In the genomic region with DNA sequence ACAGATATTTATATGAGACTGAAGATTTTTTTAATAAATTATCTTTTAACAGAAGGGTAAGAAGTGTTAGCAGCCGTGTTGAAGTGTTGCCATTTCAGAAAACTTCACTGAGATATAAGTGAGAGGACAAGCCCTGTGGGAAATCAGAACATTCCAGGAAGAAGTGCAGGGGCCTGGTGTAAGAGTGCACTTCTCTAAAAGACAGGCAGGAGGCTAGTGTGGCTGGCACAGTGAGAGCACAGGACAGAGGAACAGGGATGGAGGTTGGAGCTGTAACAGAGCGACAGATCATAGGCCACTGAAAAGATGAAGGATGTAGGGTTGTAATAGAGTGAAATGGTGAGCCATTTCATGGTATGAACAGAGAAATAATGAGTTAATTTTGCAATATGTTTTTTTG, we compare ENCODE assay signal across 30 cellular contexts.
DNase-seq lines count a peak whose midpoint lies in the region; ATAC-seq and TF ChIP-seq lines count a peak whose summit lies in the region.
"Had no signal": no experiment of that assay in that cellular context is flagged by ENCODE, and none has a peak within 500 bp of the region (broad histone marks: within the 10 kb centered on the region; RNA-seq: fewer than 3 reads in every experiment).

No MANE protein-coding gene starts in this region.

- no peak overlapping the region for H3K27ac ChIP-seq in left ventricle myocardium inferior (replicated peaks)
- H3K27ac ChIP-seq in right atrium auricular region = no peak overlapping the region
- H3K27ac ChIP-seq: adrenal gland, breast epithelium, right lobe of liver had no signal

- no peaks in the 10 kb centered on the region for H3K9me3 Mint-ChIP-seq in type B pancreatic cell
- H3K9me3 Mint-ChIP-seq: activated B cell treated with CpG ODN at 0.5 μM for 24 hours, neural crest cell had no signal

- intact Hi-C loops in left ventricle myocardium inferior (cut with micrococcal nuclease) = no loop called here

- H3K4me3 Mint-ChIP-seq in type B pancreatic cell = no peak overlapping the region
- H3K4me3 Mint-ChIP-seq: activated B cell treated with CpG ODN at 0.5 μM for 24 hours; CD8-positive, alpha-beta memory T cell; neural crest cell; stimulated activated effector memory CD8-positive, alpha-beta T cell treated with anti-CD3 and anti-CD28 coated beads, Interleukin-12 subunit alpha, Interleukin-12 subunit beta, amount 100 ng/mL, for 72 hours had no signal

- DNase-seq in left ventricle myocardium inferior (no peak), right atrium auricular region (ENCODE audit: low spot score) (no peak), astrocyte of the spinal cord (ENCODE audit: low read depth, low spot score) (no peak), fibroblast of the aortic adventitia (ENCODE audit: low read depth) (no peak), type B pancreatic cell (ENCODE audit: extremely low spot score, unreplicated experiment) (no peak), HuH-7 (ENCODE audit: low spot score) (no peak), MV-4-11 (lab: John Stamatoyannopoulos, UW) (no peak)
- DNase-seq: activated B cell treated with CpG ODN at 0.5 μM for 24 hours; activated CD4-positive, alpha-beta T cell treated with anti-CD3 and anti-CD28 coated beads, Interleukin-2, amount 50 U/mL, for 1 hour; activated naive CD4-positive, alpha-beta T cell treated with Interleukin-2 at 50 U/mL for 16 hours; adrenal gland; BE2C; CD8-positive, alpha-beta memory T cell; DMS 273 treated with DMSO at 0.1 percent for 48 hours; glutamatergic neuron; kidney glomerular epithelial cell; NCI-H1092; NCI-H187 treated with DMSO at 0.1 percent for 48 hours; NCI-H2171 treated with DMSO at 0.1 percent for 48 hours; NCI-H526; right lobe of liver; SIG-M5; stimulated activated CD4-positive, alpha-beta T cell treated with anti-CD3 and anti-CD28 coated beads, Interleukin-12 subunit alpha, Interleukin-12 subunit beta, amount 100 ng/mL, for 4 hours; stimulated activated CD4-positive, alpha-beta T cell treated with anti-CD3 and anti-CD28 coated beads, Interleukin-4, amount 100 ng/mL, for 1 hour; trophoblast cell had no signal

- no peak overlapping the region for H3K4me3 ChIP-seq in left ventricle myocardium inferior
- H3K4me3 ChIP-seq in right atrium auricular region = no peak overlapping the region
- no peak overlapping the region for H3K4me3 ChIP-seq in astrocyte of the spinal cord (ENCODE audit: low read depth, low read length)
- no peak overlapping the region for H3K4me3 ChIP-seq in fibroblast of the aortic adventitia (ENCODE audit: low read depth, low read length)
- H3K4me3 ChIP-seq: adrenal gland, breast epithelium, right lobe of liver had no signal

- H3K36me3 ChIP-seq in left ventricle myocardium inferior (no peaks in the 10 kb centered on the region), right atrium auricular region (no peaks in the 10 kb centered on the region)
- H3K36me3 ChIP-seq: adrenal gland, BE2C, breast epithelium, right lobe of liver had no signal

- H3K4me1 ChIP-seq in left ventricle myocardium inferior (peaks cover 9% of the 10 kb centered on the region), right atrium auricular region (no peaks in the 10 kb centered on the region)
- H3K4me1 ChIP-seq: adrenal gland, BE2C, breast epithelium, right lobe of liver had no signal

- no peak overlapping the region for H3K27ac Mint-ChIP-seq in type B pancreatic cell
- H3K27ac Mint-ChIP-seq: activated B cell treated with CpG ODN at 0.5 μM for 24 hours; CD8-positive, alpha-beta memory T cell; stimulated activated effector memory CD8-positive, alpha-beta T cell treated with anti-CD3 and anti-CD28 coated beads, Interleukin-12 subunit alpha, Interleukin-12 subunit beta, amount 100 ng/mL, for 72 hours had no signal

- H3K27me3 Mint-ChIP-seq in type B pancreatic cell = no peaks in the 10 kb centered on the region
- H3K27me3 Mint-ChIP-seq: activated B cell treated with CpG ODN at 0.5 μM for 24 hours; CD8-positive, alpha-beta memory T cell had no signal

- no peaks in the 10 kb centered on the region for H3K36me3 Mint-ChIP-seq in type B pancreatic cell
- H3K36me3 Mint-ChIP-seq: stimulated activated effector memory CD8-positive, alpha-beta T cell treated with anti-CD3 and anti-CD28 coated beads, Interleukin-12 subunit alpha, Interleukin-12 subunit beta, amount 100 ng/mL, for 72 hours had no signal

- in situ Hi-C loops in astrocyte of the spinal cord (cut with HindIII; ENCODE audit: low sequenced_read_pairs) = no loop called here

- H3K9me3 ChIP-seq in left ventricle myocardium inferior (replicated peaks) (no peaks in the 10 kb centered on the region), right atrium auricular region (no peaks in the 10 kb centered on the region)
- H3K9me3 ChIP-seq: adrenal gland, BE2C, breast epithelium, right lobe of liver had no signal

- H3K4me1 Mint-ChIP-seq in type B pancreatic cell (ENCODE audit: unreplicated experiment) = peaks cover 4% of the 10 kb centered on the region
- H3K4me1 Mint-ChIP-seq: activated B cell treated with CpG ODN at 0.5 μM for 24 hours; CD8-positive, alpha-beta memory T cell; neural crest cell; stimulated activated effector memory CD8-positive, alpha-beta T cell treated with anti-CD3 and anti-CD28 coated beads, Interleukin-12 subunit alpha, Interleukin-12 subunit beta, amount 100 ng/mL, for 72 hours had no signal

- no peak for ATAC-seq in GM21390 (IDR thresholded peaks at IDR 0.05; ENCODE audit: unreplicated experiment)
- ATAC-seq: Panc1; right lobe of liver; stimulated activated effector memory CD8-positive, alpha-beta T cell treated with anti-CD3 and anti-CD28 coated beads, Interleukin-12 subunit alpha, Interleukin-12 subunit beta, amount 100 ng/mL, for 72 hours had no signal

- H3K27me3 ChIP-seq in left ventricle myocardium inferior (ENCODE audit: low read depth) = no peaks in the 10 kb centered on the region
- H3K27me3 ChIP-seq in right atrium auricular region = no peaks in the 10 kb centered on the region
- H3K27me3 ChIP-seq: adrenal gland, BE2C, breast epithelium, right lobe of liver had no signal

- TF ChIP-seq CTCF in left ventricle myocardium inferior (IDR thresholded peaks at IDR 0.05; ENCODE audit: borderline replicate concordance) (peak; percentile 33), right atrium auricular region (IDR thresholded peaks at IDR 0.05) (no peak), astrocyte of the spinal cord (IDR thresholded peaks at IDR 0.05; ENCODE audit: low read depth, low read length) (peak; percentile 14), fibroblast of the aortic adventitia (IDR thresholded peaks at IDR 0.05; ENCODE audit: insufficient read depth, low read length) (peak; percentile 3), type B pancreatic cell (conservative IDR thresholded peaks at IDR 0.05) (peak; percentile 37)

Comparison
In these comparisons a context has a peak if more than half of its experiments do, and no peak if none do; other contexts are left out.
1. CTCF ChIP-seq: peak in left ventricle myocardium inferior (single experiment), astrocyte of the spinal cord (single experiment), fibroblast of the aortic adventitia (single experiment) and type B pancreatic cell (single experiment); none in right atrium auricular region (0 of 2).